In genomic region chr19:39405930-39406655, GRCh38 we compare ENCODE assay signal across 8 cellular contexts. TPM values are rescaled to one million over a fixed set of nuclear protein-coding genes. Genes with fewer than 3 reads are reported as not detected.
DNase-seq lines count a peak whose midpoint lies in the region; ATAC-seq and TF ChIP-seq lines count a peak whose summit lies in the region.

No MANE protein-coding gene starts in this region.

- H3K27me3 Mint-ChIP-seq in activated B cell treated with CpG ODN at 0.5 μM for 24 hours (no peaks in the 10 kb centered on the region), chondrocyte (ENCODE audit: low read depth) (no peaks in the 10 kb centered on the region)

- no peaks in the 10 kb centered on the region for H3K27me3 ChIP-seq in mucosa of stomach (ENCODE audit: control insufficient read depth, insufficient read depth, low read length)

- ATAC-seq in activated B cell treated with CpG ODN at 0.5 μM for 24 hours (ENCODE audit: low read depth) (peak; percentile 4), HG03565 (IDR thresholded peaks at IDR 0.05; ENCODE audit: unreplicated experiment) (no peak)
- peak; percentile 0 for ATAC-seq in stimulated activated effector memory CD8-positive, alpha-beta T cell treated with anti-CD3 and anti-CD28 coated beads, Interleukin-12 subunit alpha, Interleukin-12 subunit beta, amount 100 ng/mL, for 72 hours

- peak overlapping the region; percentile 89 for H3K4me3 Mint-ChIP-seq in activated B cell treated with CpG ODN at 0.5 μM for 24 hours
- peak overlapping the region; percentile 90 for H3K4me3 Mint-ChIP-seq in chondrocyte (ENCODE audit: unreplicated experiment)
- H3K4me3 Mint-ChIP-seq in stimulated activated effector memory CD8-positive, alpha-beta T cell treated with anti-CD3 and anti-CD28 coated beads, Interleukin-12 subunit alpha, Interleukin-12 subunit beta, amount 100 ng/mL, for 72 hours: peak overlapping the region; percentile 97

- peak overlapping the region; percentile 65 for H3K4me3 ChIP-seq in mucosa of stomach (ENCODE audit: low read length)

- H3K36me3 ChIP-seq in mucosa of stomach (ENCODE audit: control insufficient read depth, insufficient read depth, low read length): peaks cover 14% of the 10 kb centered on the region

- H3K36me3 Mint-ChIP-seq in activated B cell treated with CpG ODN at 0.5 μM for 24 hours (ENCODE audit: low read depth) (peaks cover 29% of the 10 kb centered on the region), chondrocyte (ENCODE audit: low read depth) (peaks cover 12% of the 10 kb centered on the region)
- H3K36me3 Mint-ChIP-seq in stimulated activated effector memory CD8-positive, alpha-beta T cell treated with anti-CD3 and anti-CD28 coated beads, Interleukin-12 subunit alpha, Interleukin-12 subunit beta, amount 100 ng/mL, for 72 hours: peaks cover 86% of the 10 kb centered on the region

- H3K9me3 ChIP-seq in mucosa of stomach (ENCODE audit: control insufficient read depth, low read length): no peaks in the 10 kb centered on the region

- peaks cover 51% of the 10 kb centered on the region for H3K4me1 ChIP-seq in mucosa of stomach (ENCODE audit: control insufficient read depth, insufficient read depth, low read length)

- H3K4me1 Mint-ChIP-seq in activated B cell treated with CpG ODN at 0.5 μM for 24 hours (peaks cover 65% of the 10 kb centered on the region), chondrocyte (ENCODE audit: low read depth) (peaks cover 68% of the 10 kb centered on the region)
- peaks cover 58% of the 10 kb centered on the region for H3K4me1 Mint-ChIP-seq in stimulated activated effector memory CD8-positive, alpha-beta T cell treated with anti-CD3 and anti-CD28 coated beads, Interleukin-12 subunit alpha, Interleukin-12 subunit beta, amount 100 ng/mL, for 72 hours

- no peak for TF ChIP-seq CTCF in activated B cell treated with CpG ODN at 0.5 μM for 24 hours (IDR thresholded peaks at IDR 0.05)
- TF ChIP-seq CTCF in chondrocyte (IDR thresholded peaks at IDR 0.05): no peak

- POLR2A ChIA-PET in activated B cell treated with CpG ODN at 0.5 μM for 24 hours (lab: Charles Lee): interaction anchor here (0.5 to 6.9 kb wide), 18 partner anchors 8 to 1284 kb away, joined by 3 to 213 read pairs (median 4); partner anchors contain the start of genes DLL3, EID2B, GMFG and MED29

- H3K9ac ChIP-seq in mucosa of stomach (ENCODE audit: low read length): peak overlapping the region; percentile 86

- H3K9me3 Mint-ChIP-seq in activated B cell treated with CpG ODN at 0.5 μM for 24 hours (no peaks in the 10 kb centered on the region), chondrocyte (ENCODE audit: low read depth) (no peaks in the 10 kb centered on the region)
- H3K9me3 Mint-ChIP-seq in stimulated activated effector memory CD8-positive, alpha-beta T cell treated with anti-CD3 and anti-CD28 coated beads, Interleukin-12 subunit alpha, Interleukin-12 subunit beta, amount 100 ng/mL, for 72 hours: no peaks in the 10 kb centered on the region

- H3K27ac Mint-ChIP-seq in activated B cell treated with CpG ODN at 0.5 μM for 24 hours: peak overlapping the region; percentile 91
- peak overlapping the region; percentile 99 for H3K27ac Mint-ChIP-seq in chondrocyte (ENCODE audit: unreplicated experiment)
- peak overlapping the region; percentile 100 for H3K27ac Mint-ChIP-seq in stimulated activated effector memory CD8-positive, alpha-beta T cell treated with anti-CD3 and anti-CD28 coated beads, Interleukin-12 subunit alpha, Interleukin-12 subunit beta, amount 100 ng/mL, for 72 hours

- DNase-seq in NCI-H2171 treated with DMSO at 0.1 percent for 48 hours (lab: John Stamatoyannopoulos, UW) (peak; percentile 42), NCI-H2171 (lab: John Stamatoyannopoulos, UW) (no peak), activated B cell treated with CpG ODN at 0.5 μM for 24 hours (peak; percentile 73), chondrocyte (ENCODE audit: low spot score) (no peak), NCI-H2107 (lab: John Stamatoyannopoulos, UW) (no peak)
- peak in 1 of 2 donors; percentile 92 for DNase-seq in stimulated activated effector memory CD8-positive, alpha-beta T cell treated with anti-CD3 and anti-CD28 coated beads, Interleukin-12 subunit alpha, Interleukin-12 subunit beta, amount 100 ng/mL, for 72 hours (ENCODE audit: low spot score in 2 of 2)

- intact Hi-C loops in activated B cell treated with CpG ODN at 0.5 μM for 24 hours (cut with micrococcal nuclease): loop anchor here (5.0 kb wide), 1 partner anchor 554 kb away; no protein-coding TSS in a partner anchor

- CTCF ChIA-PET in activated B cell treated with CpG ODN at 0.5 μM for 24 hours (lab: Charles Lee): interaction anchor here (0.6 to 3.7 kb wide), 2 partner anchors 8 to 13 kb away, joined by 3 to 39 read pairs; no protein-coding TSS in a partner anchor

RNA-seq across cellular contexts. Expression of gene ZFP36, which starts 0.6 kb away (rescaled TPM):
- total RNA-seq in activated B cell treated with CpG ODN at 0.5 μM for 24 hours: 167 and 206 TPM in 2 replicates
- 30.2 to 55.7 TPM (median 46.3 TPM) in 3 replicates for total RNA-seq in chondrocyte

RNA-seq across cellular contexts. Expression of gene PLEKHG2, which starts 6.4 kb away (rescaled TPM):
- total RNA-seq in activated B cell treated with CpG ODN at 0.5 μM for 24 hours (111 and 125 TPM in 2 replicates), chondrocyte (108 to 154 TPM (median 150 TPM) in 3 replicates)

RNA-seq across cellular contexts. Expression of gene MED29, which starts 14.9 kb away (rescaled TPM):
- total RNA-seq in activated B cell treated with CpG ODN at 0.5 μM for 24 hours (38.0 and 39.0 TPM in 2 replicates), chondrocyte (27.0 to 31.1 TPM (median 28.7 TPM) in 3 replicates)

RNA-seq across cellular contexts. Expression of gene PAF1, which starts 15.2 kb away (rescaled TPM):
- total RNA-seq in activated B cell treated with CpG ODN at 0.5 μM for 24 hours (50.3 and 52.4 TPM in 2 replicates), chondrocyte (32.2 to 39.7 TPM (median 32.5 TPM) in 3 replicates)

RNA-seq across cellular contexts. Expression of gene RPS16, which starts 29.7 kb away (rescaled TPM):
- 4,002 and 4,656 TPM in 2 replicates for total RNA-seq in activated B cell treated with CpG ODN at 0.5 μM for 24 hours
- 1,022 to 1,375 TPM (median 1,065 TPM) in 3 replicates for total RNA-seq in chondrocyte

Comparison
In these comparisons a context has a peak if more than half of its experiments do, and no peak if none do; other contexts are left out.
1. DNase-seq: peak in NCI-H2171 treated with DMSO at 0.1 percent for 48 hours (single experiment) and activated B cell treated with CpG ODN at 0.5 μM for 24 hours (single experiment); none in NCI-H2171 (single experiment), chondrocyte (single experiment) and NCI-H2107 (single experiment).
2. Peak in every context shown above with its lines, with median percentiles within 50 percentile points of each other: H3K27ac Mint-ChIP-seq and H3K4me3 Mint-ChIP-seq.